Comparison of ENCODE assay signal across 9 cellular contexts in the genomic region with DNA sequence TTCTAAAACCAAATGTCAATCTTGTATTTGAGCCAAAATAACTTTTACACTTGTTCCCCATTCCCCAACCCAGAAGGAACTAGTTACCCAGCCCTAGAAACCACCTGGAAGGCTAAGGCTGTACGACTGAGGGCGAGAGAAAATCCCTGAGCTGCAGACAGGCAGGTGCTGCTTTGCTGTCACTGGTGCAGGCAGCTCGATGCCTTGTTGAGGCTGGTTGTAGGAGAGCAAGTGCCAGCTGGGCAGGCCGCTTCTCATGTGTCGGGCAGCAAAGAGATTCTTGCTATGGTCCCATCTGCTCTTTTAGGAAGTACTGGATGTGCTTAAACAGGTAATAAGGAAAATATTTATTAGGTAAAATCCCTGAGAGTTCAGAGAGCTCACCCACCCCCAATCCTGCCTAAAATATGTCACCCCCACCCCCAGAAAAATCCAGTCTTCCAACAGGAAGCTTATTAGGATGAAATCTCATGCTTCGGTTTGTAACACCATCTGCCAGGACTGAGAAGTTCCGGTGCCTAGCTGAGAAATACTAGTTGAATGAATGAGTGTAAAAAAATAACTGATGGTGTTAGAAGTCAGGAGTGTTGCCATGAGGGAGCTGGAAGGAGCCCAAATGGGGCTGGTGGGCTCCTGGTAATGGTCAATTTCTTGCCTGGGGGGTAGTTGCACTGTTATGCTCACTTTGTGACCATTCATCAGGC.
DNase-seq lines count a peak whose midpoint lies in the region; ATAC-seq and TF ChIP-seq lines count a peak whose summit lies in the region.
"Had no signal": no experiment of that assay in that cellular context is flagged by ENCODE, and none has a peak within 500 bp of the region (broad histone marks: within the 10 kb centered on the region; RNA-seq: fewer than 3 reads in every experiment).

No MANE protein-coding gene starts in this region.

- H3K4me3 ChIP-seq in brain microvascular endothelial cell (ENCODE audit: low read depth, low read length) (no peak overlapping the region), gastrocnemius medialis (no peak overlapping the region)

- H3K9me3 ChIP-seq in gastrocnemius medialis: no peaks in the 10 kb centered on the region

- ATAC-seq in GM18909 (IDR thresholded peaks at IDR 0.05; ENCODE audit: poor library complexity, unreplicated experiment) (peak; percentile 4), HG03066 (IDR thresholded peaks at IDR 0.05; ENCODE audit: low read depth, unreplicated experiment) (peak; percentile 10), gastrocnemius medialis (peak; percentile 31 to 38), HG03378 (IDR thresholded peaks at IDR 0.05; ENCODE audit: unreplicated experiment) (no peak)

- H3K27ac ChIP-seq in brain microvascular endothelial cell (peak overlapping the region; percentile 91), gastrocnemius medialis (peak overlapping the region; percentile 62 to 81 (median 77))

- H3K4me1 ChIP-seq in gastrocnemius medialis: peaks cover 38 to 41% of the 10 kb centered on the region in 2 donors

- H3K36me3 ChIP-seq in brain microvascular endothelial cell (replicated peaks): no peaks in the 10 kb centered on the region
- H3K36me3 ChIP-seq in gastrocnemius medialis: no peaks in the 10 kb centered on the region

- intact Hi-C loops in gastrocnemius medialis (cut with DNase I; ENCODE audit: low total_unique reads): no loop called here

- H3K27me3 ChIP-seq in brain microvascular endothelial cell (replicated peaks) (no peaks in the 10 kb centered on the region), gastrocnemius medialis (no peaks in the 10 kb centered on the region)

- DNase-seq in brain microvascular endothelial cell: no peak
- peak; percentile 54 to 56 for DNase-seq in gastrocnemius medialis
- no peak for DNase-seq in islet precursor cell
- DNase-seq in stimulated activated naive CD4-positive, alpha-beta T cell treated with Interleukin-2 at 50 U/mL for 16 hours (lab: John Stamatoyannopoulos, UW): no peak
- DNase-seq: activated CD4-positive, alpha-beta T cell treated with anti-CD3 and anti-CD28 coated beads for 1 hour; NCI-H526 treated with DMSO at 0.1 percent for 48 hours had no signal

- TF ChIP-seq CTCF in brain microvascular endothelial cell (IDR thresholded peaks at IDR 0.05; ENCODE audit: low read depth, low read length, missing control alignments) (no peak), gastrocnemius medialis (IDR thresholded peaks at IDR 0.05 in 4 of 5, conservative IDR thresholded peaks at IDR 0.05 in 1 of 5) (no peak)

- in situ Hi-C loops in brain microvascular endothelial cell (cut with HindIII; ENCODE audit: low pct_ligation_motif_present, low sequenced_read_pairs): no loop called here
- in situ Hi-C loops in gastrocnemius medialis (cut with MboI; ENCODE audit: low sequenced_read_pairs in 4 of 4): no loop called here

- no peak for TF ChIP-seq POLR2A in gastrocnemius medialis (IDR thresholded peaks at IDR 0.05)

Comparison
In these comparisons a context has a peak if more than half of its experiments do, and no peak if none do; other contexts are left out.
1. DNase-seq: peak in gastrocnemius medialis (2 of 2); none in brain microvascular endothelial cell (single experiment), islet precursor cell (single experiment) and stimulated activated naive CD4-positive, alpha-beta T cell treated with Interleukin-2 at 50 U/mL for 16 hours (single experiment).